ENCODE assay signal across 1 cellular context in genomic region chr3:48413611-48414010, GRCh38.
TF ChIP-seq lines count a peak whose summit lies in the region.

No MANE protein-coding gene starts in this region.

TF ChIP-seq in GM23338, 12 proteins besides CTCF, POLR2A, EP300 and RAD21:
- TF ChIP-seq STAT1 (IDR thresholded peaks at IDR 0.05; ENCODE audit: unreplicated experiment) (no peak), ZNF114 (CRISPR knock-in tag; IDR thresholded peaks at IDR 0.05) (no peak), ETS1 (IDR thresholded peaks at IDR 0.05) (no peak), EZH2 (IDR thresholded peaks at IDR 0.05; ENCODE audit: low read depth, unreplicated experiment) (no peak), ZNF462 (CRISPR knock-in tag; IDR thresholded peaks at IDR 0.05) (no peak), CREB1 (CRISPR knock-in tag; IDR thresholded peaks at IDR 0.05; ENCODE audit: low read depth) (no peak), JUNB (IDR thresholded peaks at IDR 0.05; ENCODE audit: unreplicated experiment) (no peak), POLR2AphosphoS5 (IDR thresholded peaks at IDR 0.05; ENCODE audit: low read depth) (no peak), EZH2phosphoT487 (IDR thresholded peaks at IDR 0.05; ENCODE audit: unreplicated experiment) (no peak), REST (IDR thresholded peaks at IDR 0.05; ENCODE audit: unreplicated experiment) (no peak), NANOG (IDR thresholded peaks at IDR 0.05; ENCODE audit: borderline replicate concordance) (no peak), ZNF331 (CRISPR knock-in tag; IDR thresholded peaks at IDR 0.05; ENCODE audit: low read depth) (no peak)
